ENCODE assay signal across 1 cellular context in the genomic region with DNA sequence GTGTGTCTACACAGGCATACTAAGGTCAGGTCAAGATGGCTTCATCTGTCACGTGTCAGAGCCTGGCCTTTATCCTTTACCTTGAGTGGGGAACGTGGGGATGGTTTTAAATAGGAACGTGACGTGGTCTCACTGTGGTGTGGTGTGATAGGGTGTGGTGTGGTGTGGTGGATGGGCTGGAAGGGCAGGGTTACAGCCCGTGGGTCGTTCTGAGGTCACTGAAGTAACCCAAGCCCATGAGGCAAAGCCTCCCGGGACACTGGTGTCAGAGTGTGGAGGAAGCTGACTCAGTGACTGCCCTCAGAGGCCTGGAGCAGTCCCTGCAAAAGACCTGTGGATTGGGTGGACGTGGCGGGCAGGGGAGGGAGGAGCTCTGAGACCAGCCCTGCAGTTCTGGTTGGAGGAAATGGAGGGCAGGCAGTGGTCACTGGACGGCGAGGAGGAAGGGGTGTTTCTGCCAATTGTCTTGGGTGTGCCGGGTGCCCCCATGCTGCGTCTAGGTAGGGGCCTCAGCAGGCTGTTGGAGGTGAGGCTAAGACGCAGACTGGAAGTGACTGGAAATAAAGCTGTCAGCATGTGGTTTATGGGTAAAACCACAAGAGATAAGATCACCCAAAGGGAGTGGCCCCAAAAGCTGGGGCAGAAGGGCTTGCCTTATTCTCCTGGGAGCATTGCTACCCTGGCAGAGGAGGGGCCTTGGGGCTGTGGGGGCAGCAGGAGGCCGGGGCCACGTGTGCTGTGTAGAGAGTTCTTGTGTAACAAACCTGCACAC.
A peak's percentile ranks its signal among the peaks of the same experiment; 100 is the strongest.
TF ChIP-seq lines count a peak whose summit lies in the region.

No MANE protein-coding gene starts in this region.

TF ChIP-seq in HEK293, 187 proteins besides CTCF, POLR2A, EP300 and RAD21 (continued from another document and continues in another):
- TF ChIP-seq ZNF354C (tag by site-specific recombination; IDR thresholded peaks at IDR 0.05; ENCODE audit: borderline replicate concordance, low read depth) (no peak), ZBTB17 (tag by site-specific recombination; IDR thresholded peaks at IDR 0.05) (0 out of 2 replicates have a peak, but pooled peaks have one; percentile 41), GLI2 (tag by site-specific recombination; IDR thresholded peaks at IDR 0.05; ENCODE audit: borderline replicate concordance, low read depth) (peak; percentile 84; the same call in 1 of the 2 replicates), ZNF677 (tag by site-specific recombination; IDR thresholded peaks at IDR 0.05) (no peak), ZNF24 (tag by site-specific recombination; IDR thresholded peaks at IDR 0.05) (peak; percentile 96), ZNF76 (tag by site-specific recombination; IDR thresholded peaks at IDR 0.05; ENCODE audit: borderline replicate concordance, low read depth) (peak; percentile 52; the same call in 1 of the 2 replicates), ZBTB48 (tag by site-specific recombination; IDR thresholded peaks at IDR 0.05) (peak; percentile 23; the same call in 1 of the 2 replicates), ZIC2 (tag by site-specific recombination; IDR thresholded peaks at IDR 0.05) (peak; percentile 99), ZNF2 (tag by site-specific recombination; IDR thresholded peaks at IDR 0.05) (peak; percentile 73), GFI1B (tag by site-specific recombination; IDR thresholded peaks at IDR 0.05) (0 out of 2 replicates have a peak, but pooled peaks have one; percentile 13), ZNF658 (tag by site-specific recombination; IDR thresholded peaks at IDR 0.05) (no peak), SP2 (tag by site-specific recombination; IDR thresholded peaks at IDR 0.05) (peak; percentile 80), ZNF621 (tag by site-specific recombination; IDR thresholded peaks at IDR 0.05) (no peak), OSR2 (tag by site-specific recombination; IDR thresholded peaks at IDR 0.05) (peak; percentile 96), ZNF423 (tag by site-specific recombination; IDR thresholded peaks at IDR 0.05) (peak; percentile 99), ZNF558 (tag by site-specific recombination; IDR thresholded peaks at IDR 0.05) (0 out of 2 replicates have a peak, but pooled peaks have one; percentile 42), ZNF19 (tag by site-specific recombination; IDR thresholded peaks at IDR 0.05; ENCODE audit: low read depth) (no peak), ZNF394 (tag by site-specific recombination; IDR thresholded peaks at IDR 0.05; ENCODE audit: borderline replicate concordance) (peak; percentile 70; the same call in 1 of the 2 replicates), ZNF366 (tag by site-specific recombination; conservative IDR thresholded peaks at IDR 0.05) (peak; percentile 91), SETDB1 (IDR thresholded peaks at IDR 0.05; ENCODE audit: insufficient read length, low read length) (no peak), GLIS2 (tag by site-specific recombination; IDR thresholded peaks at IDR 0.05) (peak; percentile 84)
- TF ChIP-seq, protein P1, sequence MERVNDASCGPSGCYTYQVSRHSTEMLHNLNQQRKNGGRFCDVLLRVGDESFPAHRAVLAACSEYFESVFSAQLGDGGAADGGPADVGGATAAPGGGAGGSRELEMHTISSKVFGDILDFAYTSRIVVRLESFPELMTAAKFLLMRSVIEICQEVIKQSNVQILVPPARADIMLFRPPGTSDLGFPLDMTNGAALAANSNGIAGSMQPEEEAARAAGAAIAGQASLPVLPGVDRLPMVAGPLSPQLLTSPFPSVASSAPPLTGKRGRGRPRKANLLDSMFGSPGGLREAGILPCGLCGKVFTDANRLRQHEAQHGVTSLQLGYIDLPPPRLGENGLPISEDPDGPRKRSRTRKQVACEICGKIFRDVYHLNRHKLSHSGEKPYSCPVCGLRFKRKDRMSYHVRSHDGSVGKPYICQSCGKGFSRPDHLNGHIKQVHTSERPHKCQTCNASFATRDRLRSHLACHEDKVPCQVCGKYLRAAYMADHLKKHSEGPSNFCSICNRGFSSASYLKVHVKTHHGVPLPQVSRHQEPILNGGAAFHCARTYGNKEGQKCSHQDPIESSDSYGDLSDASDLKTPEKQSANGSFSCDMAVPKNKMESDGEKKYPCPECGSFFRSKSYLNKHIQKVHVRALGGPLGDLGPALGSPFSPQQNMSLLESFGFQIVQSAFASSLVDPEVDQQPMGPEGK (tag by site-specific recombination; IDR thresholded peaks at IDR 0.05), result peak; percentile 99
- TF ChIP-seq, protein P2, sequence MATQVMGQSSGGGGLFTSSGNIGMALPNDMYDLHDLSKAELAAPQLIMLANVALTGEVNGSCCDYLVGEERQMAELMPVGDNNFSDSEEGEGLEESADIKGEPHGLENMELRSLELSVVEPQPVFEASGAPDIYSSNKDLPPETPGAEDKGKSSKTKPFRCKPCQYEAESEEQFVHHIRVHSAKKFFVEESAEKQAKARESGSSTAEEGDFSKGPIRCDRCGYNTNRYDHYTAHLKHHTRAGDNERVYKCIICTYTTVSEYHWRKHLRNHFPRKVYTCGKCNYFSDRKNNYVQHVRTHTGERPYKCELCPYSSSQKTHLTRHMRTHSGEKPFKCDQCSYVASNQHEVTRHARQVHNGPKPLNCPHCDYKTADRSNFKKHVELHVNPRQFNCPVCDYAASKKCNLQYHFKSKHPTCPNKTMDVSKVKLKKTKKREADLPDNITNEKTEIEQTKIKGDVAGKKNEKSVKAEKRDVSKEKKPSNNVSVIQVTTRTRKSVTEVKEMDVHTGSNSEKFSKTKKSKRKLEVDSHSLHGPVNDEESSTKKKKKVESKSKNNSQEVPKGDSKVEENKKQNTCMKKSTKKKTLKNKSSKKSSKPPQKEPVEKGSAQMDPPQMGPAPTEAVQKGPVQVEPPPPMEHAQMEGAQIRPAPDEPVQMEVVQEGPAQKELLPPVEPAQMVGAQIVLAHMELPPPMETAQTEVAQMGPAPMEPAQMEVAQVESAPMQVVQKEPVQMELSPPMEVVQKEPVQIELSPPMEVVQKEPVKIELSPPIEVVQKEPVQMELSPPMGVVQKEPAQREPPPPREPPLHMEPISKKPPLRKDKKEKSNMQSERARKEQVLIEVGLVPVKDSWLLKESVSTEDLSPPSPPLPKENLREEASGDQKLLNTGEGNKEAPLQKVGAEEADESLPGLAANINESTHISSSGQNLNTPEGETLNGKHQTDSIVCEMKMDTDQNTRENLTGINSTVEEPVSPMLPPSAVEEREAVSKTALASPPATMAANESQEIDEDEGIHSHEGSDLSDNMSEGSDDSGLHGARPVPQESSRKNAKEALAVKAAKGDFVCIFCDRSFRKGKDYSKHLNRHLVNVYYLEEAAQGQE (tag by site-specific recombination; IDR thresholded peaks at IDR 0.05), result no peak
- TF ChIP-seq, protein P3, sequence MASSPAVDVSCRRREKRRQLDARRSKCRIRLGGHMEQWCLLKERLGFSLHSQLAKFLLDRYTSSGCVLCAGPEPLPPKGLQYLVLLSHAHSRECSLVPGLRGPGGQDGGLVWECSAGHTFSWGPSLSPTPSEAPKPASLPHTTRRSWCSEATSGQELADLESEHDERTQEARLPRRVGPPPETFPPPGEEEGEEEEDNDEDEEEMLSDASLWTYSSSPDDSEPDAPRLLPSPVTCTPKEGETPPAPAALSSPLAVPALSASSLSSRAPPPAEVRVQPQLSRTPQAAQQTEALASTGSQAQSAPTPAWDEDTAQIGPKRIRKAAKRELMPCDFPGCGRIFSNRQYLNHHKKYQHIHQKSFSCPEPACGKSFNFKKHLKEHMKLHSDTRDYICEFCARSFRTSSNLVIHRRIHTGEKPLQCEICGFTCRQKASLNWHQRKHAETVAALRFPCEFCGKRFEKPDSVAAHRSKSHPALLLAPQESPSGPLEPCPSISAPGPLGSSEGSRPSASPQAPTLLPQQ (tag by site-specific recombination; IDR thresholded peaks at IDR 0.05), result peak; percentile 72; the same call in 1 of the 2 replicates
- TF ChIP-seq, protein P4, sequence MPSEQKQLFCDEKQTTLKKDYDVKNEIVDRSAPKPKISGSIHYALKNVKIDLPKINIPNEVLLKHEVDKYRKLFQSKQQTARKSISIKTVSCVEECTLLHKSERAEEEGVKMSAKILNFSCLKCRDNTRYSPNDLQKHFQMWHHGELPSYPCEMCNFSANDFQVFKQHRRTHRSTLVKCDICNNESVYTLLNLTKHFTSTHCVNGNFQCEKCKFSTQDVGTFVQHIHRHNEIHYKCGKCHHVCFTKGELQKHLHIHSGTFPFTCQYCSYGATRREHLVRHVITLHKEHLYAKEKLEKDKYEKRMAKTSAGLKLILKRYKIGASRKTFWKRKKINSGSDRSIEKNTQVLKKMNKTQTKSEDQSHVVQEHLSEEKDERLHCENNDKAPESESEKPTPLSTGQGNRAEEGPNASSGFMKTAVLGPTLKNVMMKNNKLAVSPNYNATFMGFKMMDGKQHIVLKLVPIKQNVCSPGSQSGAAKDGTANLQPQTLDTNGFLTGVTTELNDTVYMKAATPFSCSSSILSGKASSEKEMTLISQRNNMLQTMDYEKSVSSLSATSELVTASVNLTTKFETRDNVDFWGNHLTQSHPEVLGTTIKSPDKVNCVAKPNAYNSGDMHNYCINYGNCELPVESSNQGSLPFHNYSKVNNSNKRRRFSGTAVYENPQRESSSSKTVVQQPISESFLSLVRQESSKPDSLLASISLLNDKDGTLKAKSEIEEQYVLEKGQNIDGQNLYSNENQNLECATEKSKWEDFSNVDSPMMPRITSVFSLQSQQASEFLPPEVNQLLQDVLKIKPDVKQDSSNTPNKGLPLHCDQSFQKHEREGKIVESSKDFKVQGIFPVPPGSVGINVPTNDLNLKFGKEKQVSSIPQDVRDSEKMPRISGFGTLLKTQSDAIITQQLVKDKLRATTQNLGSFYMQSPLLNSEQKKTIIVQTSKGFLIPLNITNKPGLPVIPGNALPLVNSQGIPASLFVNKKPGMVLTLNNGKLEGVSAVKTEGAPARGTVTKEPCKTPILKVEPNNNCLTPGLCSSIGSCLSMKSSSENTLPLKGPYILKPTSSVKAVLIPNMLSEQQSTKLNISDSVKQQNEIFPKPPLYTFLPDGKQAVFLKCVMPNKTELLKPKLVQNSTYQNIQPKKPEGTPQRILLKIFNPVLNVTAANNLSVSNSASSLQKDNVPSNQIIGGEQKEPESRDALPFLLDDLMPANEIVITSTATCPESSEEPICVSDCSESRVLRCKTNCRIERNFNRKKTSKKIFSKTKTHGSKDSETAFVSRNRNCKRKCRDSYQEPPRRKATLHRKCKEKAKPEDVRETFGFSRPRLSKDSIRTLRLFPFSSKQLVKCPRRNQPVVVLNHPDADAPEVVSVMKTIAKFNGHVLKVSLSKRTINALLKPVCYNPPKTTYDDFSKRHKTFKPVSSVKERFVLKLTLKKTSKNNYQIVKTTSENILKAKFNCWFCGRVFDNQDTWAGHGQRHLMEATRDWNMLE (tag by site-specific recombination; conservative IDR thresholded peaks at IDR 0.05; ENCODE audit: low read depth), result peak; percentile 48; the same call in 1 of the 2 replicates
- TF ChIP-seq, protein P5, sequence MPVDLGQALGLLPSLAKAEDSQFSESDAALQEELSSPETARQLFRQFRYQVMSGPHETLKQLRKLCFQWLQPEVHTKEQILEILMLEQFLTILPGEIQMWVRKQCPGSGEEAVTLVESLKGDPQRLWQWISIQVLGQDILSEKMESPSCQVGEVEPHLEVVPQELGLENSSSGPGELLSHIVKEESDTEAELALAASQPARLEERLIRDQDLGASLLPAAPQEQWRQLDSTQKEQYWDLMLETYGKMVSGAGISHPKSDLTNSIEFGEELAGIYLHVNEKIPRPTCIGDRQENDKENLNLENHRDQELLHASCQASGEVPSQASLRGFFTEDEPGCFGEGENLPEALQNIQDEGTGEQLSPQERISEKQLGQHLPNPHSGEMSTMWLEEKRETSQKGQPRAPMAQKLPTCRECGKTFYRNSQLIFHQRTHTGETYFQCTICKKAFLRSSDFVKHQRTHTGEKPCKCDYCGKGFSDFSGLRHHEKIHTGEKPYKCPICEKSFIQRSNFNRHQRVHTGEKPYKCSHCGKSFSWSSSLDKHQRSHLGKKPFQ (tag by site-specific recombination; IDR thresholded peaks at IDR 0.05), result peak; percentile 83
- TF ChIP-seq, protein P6, sequence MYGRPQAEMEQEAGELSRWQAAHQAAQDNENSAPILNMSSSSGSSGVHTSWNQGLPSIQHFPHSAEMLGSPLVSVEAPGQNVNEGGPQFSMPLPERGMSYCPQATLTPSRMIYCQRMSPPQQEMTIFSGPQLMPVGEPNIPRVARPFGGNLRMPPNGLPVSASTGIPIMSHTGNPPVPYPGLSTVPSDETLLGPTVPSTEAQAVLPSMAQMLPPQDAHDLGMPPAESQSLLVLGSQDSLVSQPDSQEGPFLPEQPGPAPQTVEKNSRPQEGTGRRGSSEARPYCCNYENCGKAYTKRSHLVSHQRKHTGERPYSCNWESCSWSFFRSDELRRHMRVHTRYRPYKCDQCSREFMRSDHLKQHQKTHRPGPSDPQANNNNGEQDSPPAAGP (tag by site-specific recombination; IDR thresholded peaks at IDR 0.05), result peak; percentile 99
- TF ChIP-seq, protein P7, sequence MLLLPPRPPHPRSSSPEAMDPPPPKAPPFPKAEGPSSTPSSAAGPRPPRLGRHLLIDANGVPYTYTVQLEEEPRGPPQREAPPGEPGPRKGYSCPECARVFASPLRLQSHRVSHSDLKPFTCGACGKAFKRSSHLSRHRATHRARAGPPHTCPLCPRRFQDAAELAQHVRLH (tag by site-specific recombination; IDR thresholded peaks at IDR 0.05), result peak; percentile 94
- TF ChIP-seq, protein P8, sequence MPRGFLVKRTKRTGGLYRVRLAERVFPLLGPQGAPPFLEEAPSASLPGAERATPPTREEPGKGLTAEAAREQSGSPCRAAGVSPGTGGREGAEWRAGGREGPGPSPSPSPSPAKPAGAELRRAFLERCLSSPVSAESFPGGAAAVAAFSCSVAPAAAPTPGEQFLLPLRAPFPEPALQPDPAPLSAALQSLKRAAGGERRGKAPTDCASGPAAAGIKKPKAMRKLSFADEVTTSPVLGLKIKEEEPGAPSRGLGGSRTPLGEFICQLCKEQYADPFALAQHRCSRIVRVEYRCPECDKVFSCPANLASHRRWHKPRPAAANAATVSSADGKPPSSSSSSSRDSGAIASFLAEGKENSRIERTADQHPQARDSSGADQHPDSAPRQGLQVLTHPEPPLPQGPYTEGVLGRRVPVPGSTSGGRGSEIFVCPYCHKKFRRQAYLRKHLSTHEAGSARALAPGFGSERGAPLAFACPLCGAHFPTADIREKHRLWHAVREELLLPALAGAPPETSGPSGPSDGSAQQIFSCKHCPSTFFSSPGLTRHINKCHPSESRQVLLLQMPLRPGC (tag by site-specific recombination; IDR thresholded peaks at IDR 0.05), result peak; percentile 84
- TF ChIP-seq, protein P9, sequence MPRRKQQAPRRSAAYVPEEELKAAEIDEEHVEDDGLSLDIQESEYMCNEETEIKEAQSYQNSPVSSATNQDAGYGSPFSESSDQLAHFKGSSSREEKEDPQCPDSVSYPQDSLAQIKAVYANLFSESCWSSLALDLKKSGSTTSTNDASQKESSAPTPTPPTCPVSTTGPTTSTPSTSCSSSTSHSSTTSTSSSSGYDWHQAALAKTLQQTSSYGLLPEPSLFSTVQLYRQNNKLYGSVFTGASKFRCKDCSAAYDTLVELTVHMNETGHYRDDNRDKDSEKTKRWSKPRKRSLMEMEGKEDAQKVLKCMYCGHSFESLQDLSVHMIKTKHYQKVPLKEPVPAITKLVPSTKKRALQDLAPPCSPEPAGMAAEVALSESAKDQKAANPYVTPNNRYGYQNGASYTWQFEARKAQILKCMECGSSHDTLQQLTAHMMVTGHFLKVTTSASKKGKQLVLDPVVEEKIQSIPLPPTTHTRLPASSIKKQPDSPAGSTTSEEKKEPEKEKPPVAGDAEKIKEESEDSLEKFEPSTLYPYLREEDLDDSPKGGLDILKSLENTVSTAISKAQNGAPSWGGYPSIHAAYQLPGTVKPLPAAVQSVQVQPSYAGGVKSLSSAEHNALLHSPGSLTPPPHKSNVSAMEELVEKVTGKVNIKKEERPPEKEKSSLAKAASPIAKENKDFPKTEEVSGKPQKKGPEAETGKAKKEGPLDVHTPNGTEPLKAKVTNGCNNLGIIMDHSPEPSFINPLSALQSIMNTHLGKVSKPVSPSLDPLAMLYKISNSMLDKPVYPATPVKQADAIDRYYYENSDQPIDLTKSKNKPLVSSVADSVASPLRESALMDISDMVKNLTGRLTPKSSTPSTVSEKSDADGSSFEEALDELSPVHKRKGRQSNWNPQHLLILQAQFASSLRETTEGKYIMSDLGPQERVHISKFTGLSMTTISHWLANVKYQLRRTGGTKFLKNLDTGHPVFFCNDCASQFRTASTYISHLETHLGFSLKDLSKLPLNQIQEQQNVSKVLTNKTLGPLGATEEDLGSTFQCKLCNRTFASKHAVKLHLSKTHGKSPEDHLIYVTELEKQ (tag by site-specific recombination; IDR thresholded peaks at IDR 0.05; ENCODE audit: borderline replicate concordance), result peak; percentile 91
